Comparison of ENCODE assay signal across 16 cellular contexts in genomic region chr10:61787170-61787569, GRCh38.
A peak's percentile ranks its signal among the peaks of the same experiment; 100 is the strongest.
DNase-seq lines count a peak whose midpoint lies in the region; ATAC-seq, FAIRE-seq and TF ChIP-seq lines count a peak whose summit lies in the region.
"Had no signal": no experiment of that assay in that cellular context is flagged by ENCODE, and none has a peak within 500 bp of the region (broad histone marks: within the 10 kb centered on the region; RNA-seq: fewer than 3 reads in every experiment).

No MANE protein-coding gene starts in this region.

- no peak overlapping the region for H3K27ac ChIP-seq in HepG2 (ENCODE audit: extremely low read length, insufficient read depth, low read length)
- no peak overlapping the region for H3K27ac ChIP-seq in right lobe of liver
- H3K27ac ChIP-seq in mammary epithelial cell (ENCODE audit: insufficient read depth, low read depth, low read length): peak overlapping the region; percentile 44
- H3K27ac ChIP-seq in osteoblast (ENCODE audit: low read depth, low read length): peak overlapping the region; percentile 71
- peak overlapping the region; percentile 36 to 94 for H3K27ac ChIP-seq in aorta (ENCODE audit: low read depth in 1 of 2, low read length in 2 of 2)
- H3K27ac ChIP-seq in heart left ventricle: peak overlapping the region in 1 of 12 donors; percentile 31
- H3K27ac ChIP-seq: colonic mucosa, vagina had no signal

- TF ChIP-seq POLR2A in HepG2 (IDR thresholded peaks at IDR 0.05; ENCODE audit: insufficient read depth in 1 of 2, low read depth in 2 of 2, low read length in 2 of 2) (no peak), right lobe of liver (IDR thresholded peaks at IDR 0.05) (no peak), heart left ventricle (IDR thresholded peaks at IDR 0.05) (no peak)

- DNase-seq in HepG2 (ENCODE audit: low spot score) (no peak), right lobe of liver (no peak), mammary epithelial cell (no peak), osteoblast (ENCODE audit: insufficient read length, low spot score, missing footprints) (no peak), aorta (no peak), heart left ventricle (no peak), NCI-H82 treated with DMSO at 0.1 percent for 48 hours (lab: John Stamatoyannopoulos, UW; ENCODE audit: unreplicated experiment) (no peak), left lobe of liver (ENCODE audit: low spot score) (no peak)
- DNase-seq: activated CD4-positive, CD25-positive, alpha-beta regulatory T cell; colonic mucosa; DMS79; NCI-H187 treated with DMSO at 0.1 percent for 48 hours; NCI-H446 treated with DMSO at 0.1 percent for 48 hours; SHP77 treated with DMSO at 0.1 percent for 48 hours; stimulated activated CD4-positive, alpha-beta T cell treated with anti-CD3 and anti-CD28 coated beads, Interleukin-12 subunit alpha, Interleukin-12 subunit beta, amount 100 ng/mL, for 4 hours had no signal

- H3K9me3 ChIP-seq in HepG2 (ENCODE audit: low read length): no peaks in the 10 kb centered on the region
- H3K9me3 ChIP-seq in right lobe of liver: no peaks in the 10 kb centered on the region
- H3K9me3 ChIP-seq in mammary epithelial cell (replicated peaks; ENCODE audit: insufficient read depth, low read length): no peaks in the 10 kb centered on the region
- no peaks in the 10 kb centered on the region for H3K9me3 ChIP-seq in osteoblast (ENCODE audit: low read depth, low read length)
- H3K9me3 ChIP-seq in aorta (ENCODE audit: control insufficient read depth, low read length): no peaks in the 10 kb centered on the region
- H3K9me3 ChIP-seq in heart left ventricle: no peaks in the 10 kb centered on the region
- H3K9me3 ChIP-seq: colonic mucosa, vagina had no signal

- H3K4me2 ChIP-seq in HepG2 (ENCODE audit: low read depth, low read length): 0 out of 2 replicates have a peak overlapping the region, but pooled peaks have one; percentile 18
- H3K4me2 ChIP-seq in mammary epithelial cell (ENCODE audit: insufficient read depth, low read depth, low read length): peak overlapping the region; percentile 78
- H3K4me2 ChIP-seq in osteoblast (ENCODE audit: insufficient read depth, low read length): peak overlapping the region; percentile 72

- H3K4me3 ChIP-seq in HepG2 (replicated peaks in 1 of 3; ENCODE audit: insufficient read depth in 1 of 3, low read depth in 2 of 3, low read length in 3 of 3): no peak overlapping the region
- no peak overlapping the region for H3K4me3 ChIP-seq in right lobe of liver
- H3K4me3 ChIP-seq in mammary epithelial cell (replicated peaks in 1 of 3; ENCODE audit: insufficient read depth in 1 of 3, low read depth in 2 of 3, low read length in 3 of 3): peak overlapping the region in 2 of 3 experiments; percentile 13 to 27
- H3K4me3 ChIP-seq in osteoblast (ENCODE audit: insufficient read depth, low read length): peak overlapping the region; percentile 27
- H3K4me3 ChIP-seq in aorta (ENCODE audit: low read length in 2 of 2): no peak overlapping the region
- no peak overlapping the region for H3K4me3 ChIP-seq in heart left ventricle
- H3K4me3 ChIP-seq: colonic mucosa had no signal

- TF ChIP-seq RAD21 in HepG2 (CRISPR knock-in tag; IDR thresholded peaks at IDR 0.05): no peak

- H4K20me1 ChIP-seq in HepG2 (ENCODE audit: insufficient read depth, low read length) (no peaks in the 10 kb centered on the region), mammary epithelial cell (ENCODE audit: insufficient read depth, low read length) (no peaks in the 10 kb centered on the region), osteoblast (ENCODE audit: insufficient read depth, low read length) (no peaks in the 10 kb centered on the region)

- CTCF ChIA-PET in HepG2 (lab: Yijun Ruan, JAX; ENCODE audit: low intra/inter-chr PET ratio, low total read pairs) (no interaction called here), mammary epithelial cell (lab: Charles Lee; ENCODE audit: low non-redundant PET) (no interaction called here)

- no TSS peak for BruUV-seq in HepG2 (replicated peaks; lab: Mats Ljungman, UMichigan)
- no TSS peak for BruUV-seq in mammary epithelial cell (replicated peaks; lab: Mats Ljungman, UMichigan)

- POLR2A ChIA-PET in HepG2 (lab: Yijun Ruan, JAX): no interaction called here

- H2AFZ ChIP-seq in HepG2 (ENCODE audit: low read length) (no peak overlapping the region), mammary epithelial cell (ENCODE audit: low read depth, low read length) (peak overlapping the region; percentile 71), osteoblast (ENCODE audit: low read length) (peak overlapping the region; percentile 73)

- FAIRE-seq in HepG2 (lab: Jason Lieb, UNC): no peak

- TF ChIP-seq EP300 in HepG2 (IDR thresholded peaks at IDR 0.05; ENCODE audit: low read depth in 2 of 2, low read length in 2 of 2) (no peak), HepG2 (CRISPR knock-in tag; IDR thresholded peaks at IDR 0.05; ENCODE audit: borderline replicate concordance) (no peak)

- dilution Hi-C loops in mammary epithelial cell (cut with HindIII; ENCODE audit: low sequenced_read_pairs): no loop called here

- H3K79me2 ChIP-seq in HepG2 (ENCODE audit: insufficient read depth, low read length) (no peaks in the 10 kb centered on the region), mammary epithelial cell (ENCODE audit: insufficient read depth, low read length) (no peaks in the 10 kb centered on the region), osteoblast (ENCODE audit: insufficient read depth, low read length) (no peaks in the 10 kb centered on the region)

- no peak for TF ChIP-seq CTCF in HepG2 (CRISPR knock-in tag; IDR thresholded peaks at IDR 0.05)
- no peak for TF ChIP-seq CTCF in right lobe of liver (IDR thresholded peaks at IDR 0.05)
- TF ChIP-seq CTCF in mammary epithelial cell (conservative IDR thresholded peaks at IDR 0.05 in 1 of 2, IDR thresholded peaks at IDR 0.05 in 1 of 2; ENCODE audit: extremely low read depth in 1 of 2, insufficient read depth in 1 of 2, low read depth in 1 of 2, low read length in 2 of 2): no peak
- no peak for TF ChIP-seq CTCF in osteoblast (IDR thresholded peaks at IDR 0.05; ENCODE audit: extremely low read depth, low read depth, low read length)
- no peak for TF ChIP-seq CTCF in heart left ventricle (IDR thresholded peaks at IDR 0.05)

- no peaks in the 10 kb centered on the region for H3K36me3 ChIP-seq in HepG2 (replicated peaks in 1 of 2; ENCODE audit: control insufficient read depth in 1 of 2, insufficient read depth in 2 of 2, low read length in 2 of 2)
- no peaks in the 10 kb centered on the region for H3K36me3 ChIP-seq in right lobe of liver
- H3K36me3 ChIP-seq in mammary epithelial cell (ENCODE audit: insufficient read depth, low read length): no peaks in the 10 kb centered on the region
- no peaks in the 10 kb centered on the region for H3K36me3 ChIP-seq in osteoblast (ENCODE audit: insufficient read depth, low read length)
- no peaks in the 10 kb centered on the region for H3K36me3 ChIP-seq in aorta (ENCODE audit: control insufficient read depth in 1 of 2, insufficient read depth in 2 of 2, low read length in 1 of 2)
- no peaks in the 10 kb centered on the region for H3K36me3 ChIP-seq in heart left ventricle
- H3K36me3 ChIP-seq: colonic mucosa, vagina had no signal

- H3K27me3 ChIP-seq in HepG2 (ENCODE audit: control insufficient read depth in 1 of 2, insufficient read depth in 2 of 2, low read length in 2 of 2): 0 out of 5 replicates have a peak, but pooled peaks cover 0 to 1% of the 10 kb centered on the region in 2 experiments
- H3K27me3 ChIP-seq in right lobe of liver: no peaks in the 10 kb centered on the region
- H3K27me3 ChIP-seq in mammary epithelial cell (ENCODE audit: insufficient read depth, low read length): no peaks in the 10 kb centered on the region
- H3K27me3 ChIP-seq in osteoblast (ENCODE audit: insufficient read depth, low read length): no peaks in the 10 kb centered on the region
- no peaks in the 10 kb centered on the region for H3K27me3 ChIP-seq in aorta (ENCODE audit: control insufficient read depth in 1 of 2, insufficient read depth in 2 of 2, low read length in 1 of 2)
- no peaks in the 10 kb centered on the region for H3K27me3 ChIP-seq in heart left ventricle
- H3K27me3 ChIP-seq: colonic mucosa, vagina had no signal

- WGBS in HepG2 (ENCODE audit: low lambda C conversion rate): 38% methylated on average over 3 of the region's 3 CpGs
- 36% methylated on average over 3 of the region's 3 CpGs for WGBS in right lobe of liver (ENCODE audit: insufficient coverage, low coverage, low lambda C conversion rate, missing lambda C conversion rate)
- WGBS in mammary epithelial cell (ENCODE audit: low coverage, missing lambda C conversion rate): 36% methylated on average over 3 of the region's 3 CpGs
- 8 to 24% methylated on average over 3 of the region's 3 CpGs for WGBS in aorta, 2 donors
- 53 to 65% (median 60%) methylated on average over 3 of the region's 3 CpGs for WGBS in heart left ventricle, 4 donors

- in situ Hi-C loops in HepG2 (cut with HindIII; ENCODE audit: extremely low pct_ligation_motif_present, low pct_unique_long_range_greater_than_20kb): no loop called here
- in situ Hi-C loops in mammary epithelial cell (cut with MboI; ENCODE audit: low sequenced_read_pairs in 2 of 2): no loop called here

- H3K4me1 ChIP-seq in HepG2 (ENCODE audit: insufficient read depth, low read length): peaks cover 13% of the 10 kb centered on the region
- H3K4me1 ChIP-seq in right lobe of liver: no peaks in the 10 kb centered on the region
- peaks cover 29% of the 10 kb centered on the region for H3K4me1 ChIP-seq in mammary epithelial cell (ENCODE audit: insufficient read depth, low read length)
- H3K4me1 ChIP-seq in osteoblast (ENCODE audit: insufficient read depth, low read length): peaks cover 30% of the 10 kb centered on the region
- peaks cover 3 to 7% of the 10 kb centered on the region in 2 donors for H3K4me1 ChIP-seq in aorta (ENCODE audit: control insufficient read depth in 1 of 2, insufficient read depth in 2 of 2, low read length in 2 of 2)
- H3K4me1 ChIP-seq in heart left ventricle: peaks cover 0 to 17% (median 1%) of the 10 kb centered on the region in 12 donors
- H3K4me1 ChIP-seq: colonic mucosa had no signal

- intact Hi-C loops in HepG2 (cut with micrococcal nuclease; ENCODE audit: unreplicated experiment) (no loop called here), right lobe of liver (cut with DNase I) (no loop called here), mammary epithelial cell (cut with micrococcal nuclease) (no loop called here), aorta (cut with DNase I) (loop anchor here in 1 of 2 donors (5.0 kb wide), 1 partner anchor 35 kb away; no protein-coding TSS in a partner anchor), heart left ventricle (cut with DNase I) (no loop called here)

- H3K9ac ChIP-seq in HepG2 (ENCODE audit: insufficient read depth, low read depth, low read length): no peak overlapping the region
- H3K9ac ChIP-seq in mammary epithelial cell (ENCODE audit: insufficient read depth, low read length): peak overlapping the region; percentile 62

- ATAC-seq in HepG2 (no peak), right lobe of liver (no peak), aorta (ENCODE audit: low FRiP score) (no peak), heart left ventricle (no peak), left lobe of liver (no peak)

TF ChIP-seq in HepG2, 621 proteins besides CTCF, POLR2A, EP300 and RAD21 (continues in another document):
- TF ChIP-seq SIX4 (CRISPR knock-in tag; IDR thresholded peaks at IDR 0.05) (no peak), KDM3A (CRISPR knock-in tag; IDR thresholded peaks at IDR 0.05; ENCODE audit: low read depth) (no peak), ZNF724P (CRISPR knock-in tag; IDR thresholded peaks at IDR 0.05; ENCODE audit: borderline replicate concordance) (no peak), ZNF446 (CRISPR knock-in tag; IDR thresholded peaks at IDR 0.05) (no peak)

Comparison
In these comparisons a context has a peak if more than half of its experiments do, and no peak if none do; other contexts are left out.
1. H3K27ac ChIP-seq: peak in mammary epithelial cell (single experiment), osteoblast (single experiment) and aorta (2 of 2); none in HepG2 (single experiment) and right lobe of liver (0 of 3).
2. H3K4me2 ChIP-seq: peak in every context shown above with its lines; median percentile 78 in mammary epithelial cell; 72 in osteoblast; 18 in HepG2.
3. H3K4me3 ChIP-seq: peak in mammary epithelial cell (2 of 3) and osteoblast (single experiment); none in HepG2 (0 of 3), right lobe of liver (0 of 3), aorta (0 of 2) and heart left ventricle (0 of 12).